ENCODE assay signal across 7 cellular contexts in genomic region chr1:182901946-182902345, GRCh38. TPM values are rescaled to one million over a fixed set of nuclear protein-coding genes. Genes with fewer than 3 reads are reported as not detected.
"Had no signal": no experiment of that assay in that cellular context is flagged by ENCODE, and none has a peak within 500 bp of the region (broad histone marks: within the 10 kb centered on the region; RNA-seq: fewer than 3 reads in every experiment).

No MANE protein-coding gene starts in this region.

RNA-seq across cellular contexts. Expression of gene SHCBP1L, which starts 51.0 kb away (rescaled TPM):
- total RNA-seq: GM23248, GM23338, H1, H4, H7, H9, HFFc6 had no signal
